ENCODE assay signal across 2 cellular contexts in genomic region chr19:3471954-3472655, GRCh38.
TF ChIP-seq lines count a peak whose summit lies in the region.

No MANE protein-coding gene starts in this region.

TF ChIP-seq in HCT116, 20 proteins besides CTCF, POLR2A, EP300 and RAD21 (continued from another document):
- TF ChIP-seq ZNF274 (IDR thresholded peaks at IDR 0.05; ENCODE audit: low read depth, low read length) = no peak
- no peak for TF ChIP-seq CBX3 (IDR thresholded peaks at IDR 0.05; ENCODE audit: low read depth)
- TF ChIP-seq, protein P1, sequence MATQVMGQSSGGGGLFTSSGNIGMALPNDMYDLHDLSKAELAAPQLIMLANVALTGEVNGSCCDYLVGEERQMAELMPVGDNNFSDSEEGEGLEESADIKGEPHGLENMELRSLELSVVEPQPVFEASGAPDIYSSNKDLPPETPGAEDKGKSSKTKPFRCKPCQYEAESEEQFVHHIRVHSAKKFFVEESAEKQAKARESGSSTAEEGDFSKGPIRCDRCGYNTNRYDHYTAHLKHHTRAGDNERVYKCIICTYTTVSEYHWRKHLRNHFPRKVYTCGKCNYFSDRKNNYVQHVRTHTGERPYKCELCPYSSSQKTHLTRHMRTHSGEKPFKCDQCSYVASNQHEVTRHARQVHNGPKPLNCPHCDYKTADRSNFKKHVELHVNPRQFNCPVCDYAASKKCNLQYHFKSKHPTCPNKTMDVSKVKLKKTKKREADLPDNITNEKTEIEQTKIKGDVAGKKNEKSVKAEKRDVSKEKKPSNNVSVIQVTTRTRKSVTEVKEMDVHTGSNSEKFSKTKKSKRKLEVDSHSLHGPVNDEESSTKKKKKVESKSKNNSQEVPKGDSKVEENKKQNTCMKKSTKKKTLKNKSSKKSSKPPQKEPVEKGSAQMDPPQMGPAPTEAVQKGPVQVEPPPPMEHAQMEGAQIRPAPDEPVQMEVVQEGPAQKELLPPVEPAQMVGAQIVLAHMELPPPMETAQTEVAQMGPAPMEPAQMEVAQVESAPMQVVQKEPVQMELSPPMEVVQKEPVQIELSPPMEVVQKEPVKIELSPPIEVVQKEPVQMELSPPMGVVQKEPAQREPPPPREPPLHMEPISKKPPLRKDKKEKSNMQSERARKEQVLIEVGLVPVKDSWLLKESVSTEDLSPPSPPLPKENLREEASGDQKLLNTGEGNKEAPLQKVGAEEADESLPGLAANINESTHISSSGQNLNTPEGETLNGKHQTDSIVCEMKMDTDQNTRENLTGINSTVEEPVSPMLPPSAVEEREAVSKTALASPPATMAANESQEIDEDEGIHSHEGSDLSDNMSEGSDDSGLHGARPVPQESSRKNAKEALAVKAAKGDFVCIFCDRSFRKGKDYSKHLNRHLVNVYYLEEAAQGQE (IDR thresholded peaks at IDR 0.05; ENCODE audit: low read depth) = no peak
- TF ChIP-seq EZH2phosphoT487 (IDR thresholded peaks at IDR 0.05; ENCODE audit: borderline replicate concordance) = no peak
- no peak for TF ChIP-seq SRF (IDR thresholded peaks at IDR 0.05; ENCODE audit: low read depth)
TF ChIP-seq in HCT116: peak in this region for 0.

TF ChIP-seq in WTC11, 78 proteins besides CTCF, POLR2A, EP300 and RAD21 (continued from another document):
- TF ChIP-seq, protein P2, sequence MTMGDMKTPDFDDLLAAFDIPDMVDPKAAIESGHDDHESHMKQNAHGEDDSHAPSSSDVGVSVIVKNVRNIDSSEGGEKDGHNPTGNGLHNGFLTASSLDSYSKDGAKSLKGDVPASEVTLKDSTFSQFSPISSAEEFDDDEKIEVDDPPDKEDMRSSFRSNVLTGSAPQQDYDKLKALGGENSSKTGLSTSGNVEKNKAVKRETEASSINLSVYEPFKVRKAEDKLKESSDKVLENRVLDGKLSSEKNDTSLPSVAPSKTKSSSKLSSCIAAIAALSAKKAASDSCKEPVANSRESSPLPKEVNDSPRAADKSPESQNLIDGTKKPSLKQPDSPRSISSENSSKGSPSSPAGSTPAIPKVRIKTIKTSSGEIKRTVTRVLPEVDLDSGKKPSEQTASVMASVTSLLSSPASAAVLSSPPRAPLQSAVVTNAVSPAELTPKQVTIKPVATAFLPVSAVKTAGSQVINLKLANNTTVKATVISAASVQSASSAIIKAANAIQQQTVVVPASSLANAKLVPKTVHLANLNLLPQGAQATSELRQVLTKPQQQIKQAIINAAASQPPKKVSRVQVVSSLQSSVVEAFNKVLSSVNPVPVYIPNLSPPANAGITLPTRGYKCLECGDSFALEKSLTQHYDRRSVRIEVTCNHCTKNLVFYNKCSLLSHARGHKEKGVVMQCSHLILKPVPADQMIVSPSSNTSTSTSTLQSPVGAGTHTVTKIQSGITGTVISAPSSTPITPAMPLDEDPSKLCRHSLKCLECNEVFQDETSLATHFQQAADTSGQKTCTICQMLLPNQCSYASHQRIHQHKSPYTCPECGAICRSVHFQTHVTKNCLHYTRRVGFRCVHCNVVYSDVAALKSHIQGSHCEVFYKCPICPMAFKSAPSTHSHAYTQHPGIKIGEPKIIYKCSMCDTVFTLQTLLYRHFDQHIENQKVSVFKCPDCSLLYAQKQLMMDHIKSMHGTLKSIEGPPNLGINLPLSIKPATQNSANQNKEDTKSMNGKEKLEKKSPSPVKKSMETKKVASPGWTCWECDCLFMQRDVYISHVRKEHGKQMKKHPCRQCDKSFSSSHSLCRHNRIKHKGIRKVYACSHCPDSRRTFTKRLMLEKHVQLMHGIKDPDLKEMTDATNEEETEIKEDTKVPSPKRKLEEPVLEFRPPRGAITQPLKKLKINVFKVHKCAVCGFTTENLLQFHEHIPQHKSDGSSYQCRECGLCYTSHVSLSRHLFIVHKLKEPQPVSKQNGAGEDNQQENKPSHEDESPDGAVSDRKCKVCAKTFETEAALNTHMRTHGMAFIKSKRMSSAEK (CRISPR knock-in tag; IDR thresholded peaks at IDR 0.05; ENCODE audit: borderline replicate concordance) = no peak
- TF ChIP-seq HMGXB4 (CRISPR knock-in tag; IDR thresholded peaks at IDR 0.05) (0 out of 2 replicates have a peak, but pooled peaks have one; percentile 34), NFATC4 (CRISPR knock-in tag; IDR thresholded peaks at IDR 0.05) (no peak), IRF1 (CRISPR knock-in tag; IDR thresholded peaks at IDR 0.05) (no peak)
